In the genomic region with DNA sequence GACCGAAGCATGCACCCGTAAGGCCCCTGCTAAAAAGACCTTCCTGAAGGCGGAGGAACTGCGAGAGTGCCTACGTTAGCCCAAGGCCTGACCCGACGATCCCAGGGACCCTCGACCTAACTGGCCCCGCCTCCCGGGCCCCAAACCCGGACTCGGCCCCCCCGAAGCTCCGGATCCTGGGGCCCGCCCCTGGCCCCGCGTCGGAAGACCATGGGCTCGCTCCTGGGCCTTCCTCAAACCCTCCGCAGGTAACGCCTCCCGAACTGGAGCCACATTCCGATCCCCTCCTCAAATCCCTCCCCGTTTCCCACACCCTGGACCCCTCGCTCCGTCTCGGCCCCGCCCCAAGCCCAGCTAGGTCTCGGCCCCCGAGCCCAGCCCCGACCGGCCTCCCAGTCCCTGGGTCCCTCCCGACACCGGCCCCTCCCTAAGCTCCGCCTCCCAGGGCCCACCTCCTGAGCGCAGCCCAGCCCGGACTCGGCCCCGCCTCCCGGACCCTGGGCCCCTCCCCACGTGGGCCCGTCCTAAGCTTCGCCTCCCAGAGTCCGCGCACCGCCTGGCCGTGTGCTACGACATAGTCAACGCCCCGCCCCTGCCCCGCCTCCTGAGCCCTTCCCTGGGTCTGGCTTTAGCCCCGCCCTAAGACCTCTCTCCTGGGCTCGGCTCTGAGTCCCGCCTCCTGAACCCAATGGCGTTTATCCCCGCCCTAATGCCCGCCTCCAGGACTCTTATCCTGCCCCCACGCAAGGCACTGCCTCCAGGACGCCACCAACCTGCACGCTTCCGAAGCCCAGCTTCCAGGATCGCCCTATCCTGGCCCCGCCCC, we compare ENCODE assay signal across 8 cellular contexts. TPM values are rescaled to one million over a fixed set of nuclear protein-coding genes. Genes with fewer than 3 reads are reported as not detected.
DNase-seq lines count a peak whose midpoint lies in the region; ATAC-seq, FAIRE-seq and TF ChIP-seq lines count a peak whose summit lies in the region.
"Not testable (repeated sequence)": the region's sequence is repeated elsewhere in the genome, so short reads cannot be mapped to it uniquely, and the experiment has no call there.

No MANE protein-coding gene starts in this region.

- ATAC-seq in HG03108 (IDR thresholded peaks at IDR 0.05; ENCODE audit: unreplicated experiment) (peak; percentile 17), pancreas (peak; percentile 85 to 97 (median 91))

- not testable (repeated sequence) for H3K79me2 ChIP-seq in hepatocyte

- DNase-seq in Daoy (ENCODE audit: low read depth) (peak; percentile 97), NCI-H69 (lab: John Stamatoyannopoulos, UW) (peak; percentile 18), hepatocyte (ENCODE audit: low spot score) (peak; percentile 91), pancreas (peak; percentile 97 to 100 (median 99))
- DNase-seq in activated CD4-positive, alpha-beta T cell treated with anti-CD3 and anti-CD28 coated beads, Interleukin-2, amount 50 U/mL, for 24 hours (ENCODE audit: low read depth in 1 of 2, low spot score in 1 of 2), result peak; percentile 94
- DNase-seq in central memory CD4-positive, alpha-beta T cell, result peak; percentile 92

- not testable (repeated sequence) for H3K36me3 Mint-ChIP-seq in stimulated activated naive CD8-positive, alpha-beta T cell treated with anti-CD3 and anti-CD28 coated beads, Interleukin-15, Interleukin-2, amounts not matched to agents 100 ng/mL and 50 ng/mL, for 24 hours (ENCODE audit: low read depth)

- H3K36me3 ChIP-seq in hepatocyte (replicated peaks; ENCODE audit: insufficient read depth, low read depth); pancreas: not testable (repeated sequence)

- H3K9me3 Mint-ChIP-seq in stimulated activated naive CD8-positive, alpha-beta T cell treated with anti-CD3 and anti-CD28 coated beads, Interleukin-15, Interleukin-2, amounts not matched to agents 100 ng/mL and 50 ng/mL, for 24 hours, result not testable (repeated sequence)

- not testable (repeated sequence) for TF ChIP-seq CTCF in hepatocyte (IDR thresholded peaks at IDR 0.05; ENCODE audit: poor library complexity); pancreas (IDR thresholded peaks at IDR 0.05)

- FAIRE-seq in pancreas (lab: Jason Lieb, UNC), result peak; percentile 98

- peak overlapping the region; percentile 71 for H2AFZ ChIP-seq in hepatocyte

- peak overlapping the region; percentile 85 for H3K4me3 Mint-ChIP-seq in stimulated activated naive CD8-positive, alpha-beta T cell treated with anti-CD3 and anti-CD28 coated beads, Interleukin-15, Interleukin-2, amounts not matched to agents 100 ng/mL and 50 ng/mL, for 24 hours

- intact Hi-C loops in pancreas (cut with DNase I), result not testable (repeated sequence)

- not testable (repeated sequence) for H3K9me2 ChIP-seq in hepatocyte (replicated peaks; ENCODE audit: insufficient read depth)

- H3K27ac ChIP-seq in hepatocyte, result peak overlapping the region; percentile 92
- H3K27ac ChIP-seq in pancreas, result peak overlapping the region; percentile 71 to 86 (median 85)

- 38% methylated on average over 9 of the region's 63 CpGs for WGBS in hepatocyte (ENCODE audit: low lambda C conversion rate, missing lambda C conversion rate)
- 0 to 1% methylated on average over 51 to 63 of the region's 63 CpGs for WGBS in pancreas, 2 donors

- not testable (repeated sequence) for H3K9me3 ChIP-seq in hepatocyte (ENCODE audit: low read depth); pancreas

- H3K27me3 Mint-ChIP-seq in stimulated activated naive CD8-positive, alpha-beta T cell treated with anti-CD3 and anti-CD28 coated beads, Interleukin-15, Interleukin-2, amounts not matched to agents 100 ng/mL and 50 ng/mL, for 24 hours, result not testable (repeated sequence)

- not testable (repeated sequence) for H3K4me1 ChIP-seq in hepatocyte (ENCODE audit: insufficient read depth); pancreas

- H4K20me1 ChIP-seq in hepatocyte (ENCODE audit: insufficient read depth, poor library complexity, severe bottlenecking), result not testable (repeated sequence)

- peak overlapping the region; percentile 74 for H3K4me2 ChIP-seq in hepatocyte

- H3K4me3 ChIP-seq in hepatocyte (peak overlapping the region; percentile 39), pancreas (peak overlapping the region; percentile 35 to 74 (median 58))

- not testable (repeated sequence) for H3K27me3 ChIP-seq in hepatocyte, pancreas

- H3K4me1 Mint-ChIP-seq in stimulated activated naive CD8-positive, alpha-beta T cell treated with anti-CD3 and anti-CD28 coated beads, Interleukin-15, Interleukin-2, amounts not matched to agents 100 ng/mL and 50 ng/mL, for 24 hours (ENCODE audit: low read depth), result peaks cover 21% of the 10 kb centered on the region

- peak overlapping the region; percentile 91 for H3K27ac Mint-ChIP-seq in stimulated activated naive CD8-positive, alpha-beta T cell treated with anti-CD3 and anti-CD28 coated beads, Interleukin-15, Interleukin-2, amounts not matched to agents 100 ng/mL and 50 ng/mL, for 24 hours

RNA-seq across cellular contexts. Expression of a gene that starts 17.8 kb away (rescaled TPM):
- not detected in 2 replicates for total RNA-seq in Daoy (2014; rRNA removed; shearing (Covaris generic))
- total RNA-seq in hepatocyte (not detected in 2 replicates), pancreas (not detected)
- polyA plus RNA-seq in hepatocyte (not detected in 2 replicates), pancreas (not detected)

RNA-seq across cellular contexts. Expression of a gene that starts 58.1 kb away (rescaled TPM):
- total RNA-seq in Daoy (2014; rRNA removed; shearing (Covaris generic)), result not detected in 2 replicates
- total RNA-seq in hepatocyte (not detected in 2 replicates), pancreas (not detected)
- polyA plus RNA-seq in hepatocyte (not detected in 2 replicates), pancreas (not detected)

Comparison
In these comparisons a context has a peak if more than half of its experiments do, and no peak if none do; other contexts are left out.
1. Peak in every context shown above with its lines: DNase-seq, ATAC-seq, H3K4me3 ChIP-seq and H3K27ac ChIP-seq.
2. DNase-seq: peak in every context shown above with its lines; median percentile 99 in pancreas; 97 in Daoy; 94 in activated CD4-positive, alpha-beta T cell treated with anti-CD3 and anti-CD28 coated beads, Interleukin-2, amount 50 U/mL, for 24 hours; 92 in central memory CD4-positive, alpha-beta T cell; 91 in hepatocyte; 18 in NCI-H69.